1 cellular context compared by ENCODE assay signal in the genomic region with DNA sequence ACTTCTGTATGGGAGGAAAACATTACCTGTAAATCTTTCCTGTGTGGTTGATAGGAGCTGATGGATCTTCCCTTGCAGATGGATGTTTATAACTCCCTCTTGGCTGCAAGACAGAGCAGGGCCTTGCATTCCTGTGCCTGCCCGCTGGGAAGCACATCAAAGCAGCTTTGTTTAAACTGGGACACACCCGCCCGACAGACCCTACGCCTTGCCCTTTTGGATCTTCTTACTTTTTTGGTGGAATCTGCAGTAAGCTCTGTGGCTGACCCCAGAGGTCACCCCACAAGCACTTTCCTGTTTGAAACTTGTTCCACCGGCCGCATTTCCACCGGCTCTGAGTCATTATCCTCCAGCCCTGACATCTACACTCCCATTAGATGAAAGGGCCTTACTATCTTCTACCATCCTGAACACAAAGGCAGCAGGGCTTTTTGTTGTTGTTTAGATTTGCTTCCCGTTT.
TF ChIP-seq lines count a peak whose summit lies in the region.

No MANE protein-coding gene starts in this region.

TF ChIP-seq in HepG2, 621 proteins besides CTCF, POLR2A, EP300 and RAD21 (continued from another document and continues in another):
- TF ChIP-seq, protein P1, sequence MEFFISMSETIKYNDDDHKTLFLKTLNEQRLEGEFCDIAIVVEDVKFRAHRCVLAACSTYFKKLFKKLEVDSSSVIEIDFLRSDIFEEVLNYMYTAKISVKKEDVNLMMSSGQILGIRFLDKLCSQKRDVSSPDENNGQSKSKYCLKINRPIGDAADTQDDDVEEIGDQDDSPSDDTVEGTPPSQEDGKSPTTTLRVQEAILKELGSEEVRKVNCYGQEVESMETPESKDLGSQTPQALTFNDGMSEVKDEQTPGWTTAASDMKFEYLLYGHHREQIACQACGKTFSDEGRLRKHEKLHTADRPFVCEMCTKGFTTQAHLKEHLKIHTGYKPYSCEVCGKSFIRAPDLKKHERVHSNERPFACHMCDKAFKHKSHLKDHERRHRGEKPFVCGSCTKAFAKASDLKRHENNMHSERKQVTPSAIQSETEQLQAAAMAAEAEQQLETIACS (CRISPR knock-in tag; IDR thresholded peaks at IDR 0.05), result no peak
- no peak for TF ChIP-seq HIVEP1 (CRISPR knock-in tag; IDR thresholded peaks at IDR 0.05)
- 0 out of 2 replicates have a peak, but pooled peaks have one; percentile 38 for TF ChIP-seq ZNF501 (CRISPR knock-in tag; IDR thresholded peaks at IDR 0.05)
- no peak for TF ChIP-seq CBX2 (IDR thresholded peaks at IDR 0.05; ENCODE audit: low read depth, low read length)
- TF ChIP-seq CBX2 (CRISPR knock-in tag; IDR thresholded peaks at IDR 0.05; ENCODE audit: low read depth), result no peak
- TF ChIP-seq, protein P2, sequence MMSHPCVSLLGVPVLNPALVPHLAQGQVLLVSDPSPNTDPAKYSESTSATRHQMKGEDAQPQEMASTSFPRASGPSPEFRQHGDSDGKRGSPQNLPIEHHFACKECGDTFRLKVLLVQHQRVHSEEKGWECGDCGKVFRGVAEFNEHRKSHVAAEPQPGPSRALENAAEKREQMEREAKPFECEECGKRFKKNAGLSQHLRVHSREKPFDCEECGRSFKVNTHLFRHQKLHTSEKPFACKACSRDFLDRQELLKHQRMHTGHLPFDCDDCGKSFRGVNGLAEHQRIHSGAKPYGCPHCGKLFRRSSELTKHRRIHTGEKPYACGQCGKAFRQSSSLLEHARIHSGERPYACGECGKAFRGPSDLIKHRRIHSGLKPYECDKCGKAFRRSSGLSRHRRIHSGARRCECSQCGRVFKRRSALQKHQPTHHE (CRISPR knock-in tag; IDR thresholded peaks at IDR 0.05; ENCODE audit: borderline replicate concordance), result no peak
- no peak for TF ChIP-seq TEAD2 (CRISPR knock-in tag; IDR thresholded peaks at IDR 0.05)
- TF ChIP-seq CBX5 (CRISPR knock-in tag; IDR thresholded peaks at IDR 0.05; ENCODE audit: borderline replicate concordance), result peak; percentile 85; the same call in 1 of the 2 replicates
- no peak for TF ChIP-seq MIXL1 (CRISPR knock-in tag; IDR thresholded peaks at IDR 0.05)
- peak; percentile 87 for TF ChIP-seq RXRB (CRISPR knock-in tag; IDR thresholded peaks at IDR 0.05; ENCODE audit: borderline replicate concordance)
- no peak for TF ChIP-seq TSC22D2 (CRISPR knock-in tag; IDR thresholded peaks at IDR 0.05; ENCODE audit: borderline replicate concordance)
- no peak for TF ChIP-seq ZNF263 (CRISPR knock-in tag; IDR thresholded peaks at IDR 0.05)
- no peak for TF ChIP-seq ZIK1 (CRISPR knock-in tag; IDR thresholded peaks at IDR 0.05; ENCODE audit: borderline replicate concordance, low read depth)
- TF ChIP-seq ZNF570 (CRISPR knock-in tag; IDR thresholded peaks at IDR 0.05; ENCODE audit: borderline replicate concordance), result no peak
- TF ChIP-seq HMG20B (CRISPR knock-in tag; conservative IDR thresholded peaks at IDR 0.05), result no peak; the same call in 1 of the 2 replicates
- TF ChIP-seq, protein P3, sequence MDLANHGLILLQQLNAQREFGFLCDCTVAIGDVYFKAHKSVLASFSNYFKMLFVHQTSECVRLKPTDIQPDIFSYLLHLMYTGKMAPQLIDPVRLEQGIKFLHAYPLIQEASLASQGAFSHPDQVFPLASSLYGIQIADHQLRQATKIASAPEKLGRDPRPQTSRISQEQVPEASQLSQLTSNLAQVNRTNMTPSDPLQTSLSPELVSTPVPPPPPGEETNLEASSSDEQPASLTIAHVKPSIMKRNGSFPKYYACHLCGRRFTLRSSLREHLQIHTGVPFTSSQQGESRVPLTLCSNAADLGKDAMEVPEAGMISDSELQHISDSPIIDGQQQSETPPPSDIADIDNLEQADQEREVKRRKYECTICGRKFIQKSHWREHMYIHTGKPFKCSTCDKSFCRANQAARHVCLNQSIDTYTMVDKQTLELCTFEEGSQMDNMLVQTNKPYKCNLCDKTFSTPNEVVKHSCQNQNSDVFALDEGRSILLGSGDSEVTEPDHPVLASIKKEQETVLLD (CRISPR knock-in tag; IDR thresholded peaks at IDR 0.05; ENCODE audit: low read depth), result no peak
- no peak for TF ChIP-seq HOXA5 (CRISPR knock-in tag; IDR thresholded peaks at IDR 0.05)
- TF ChIP-seq MED8 (CRISPR knock-in tag; IDR thresholded peaks at IDR 0.05; ENCODE audit: insufficient replicate concordance), result no peak
- TF ChIP-seq PAX8 (CRISPR knock-in tag; IDR thresholded peaks at IDR 0.05; ENCODE audit: borderline replicate concordance), result no peak
- TF ChIP-seq ZNF878 (CRISPR knock-in tag; IDR thresholded peaks at IDR 0.05), result no peak
- TF ChIP-seq, protein P4, sequence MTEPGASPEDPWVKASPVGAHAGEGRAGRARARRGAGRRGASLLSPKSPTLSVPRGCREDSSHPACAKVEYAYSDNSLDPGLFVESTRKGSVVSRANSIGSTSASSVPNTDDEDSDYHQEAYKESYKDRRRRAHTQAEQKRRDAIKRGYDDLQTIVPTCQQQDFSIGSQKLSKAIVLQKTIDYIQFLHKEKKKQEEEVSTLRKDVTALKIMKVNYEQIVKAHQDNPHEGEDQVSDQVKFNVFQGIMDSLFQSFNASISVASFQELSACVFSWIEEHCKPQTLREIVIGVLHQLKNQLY (CRISPR knock-in tag; IDR thresholded peaks at IDR 0.05), result peak; percentile 44; the same call in 1 of the 2 replicates
- TF ChIP-seq, protein P5, sequence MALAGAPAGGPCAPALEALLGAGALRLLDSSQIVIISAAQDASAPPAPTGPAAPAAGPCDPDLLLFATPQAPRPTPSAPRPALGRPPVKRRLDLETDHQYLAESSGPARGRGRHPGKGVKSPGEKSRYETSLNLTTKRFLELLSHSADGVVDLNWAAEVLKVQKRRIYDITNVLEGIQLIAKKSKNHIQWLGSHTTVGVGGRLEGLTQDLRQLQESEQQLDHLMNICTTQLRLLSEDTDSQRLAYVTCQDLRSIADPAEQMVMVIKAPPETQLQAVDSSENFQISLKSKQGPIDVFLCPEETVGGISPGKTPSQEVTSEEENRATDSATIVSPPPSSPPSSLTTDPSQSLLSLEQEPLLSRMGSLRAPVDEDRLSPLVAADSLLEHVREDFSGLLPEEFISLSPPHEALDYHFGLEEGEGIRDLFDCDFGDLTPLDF (CRISPR knock-in tag; IDR thresholded peaks at IDR 0.05), result no peak
- TF ChIP-seq ZNF678 (CRISPR knock-in tag; IDR thresholded peaks at IDR 0.05), result no peak
- TF ChIP-seq, protein P6, sequence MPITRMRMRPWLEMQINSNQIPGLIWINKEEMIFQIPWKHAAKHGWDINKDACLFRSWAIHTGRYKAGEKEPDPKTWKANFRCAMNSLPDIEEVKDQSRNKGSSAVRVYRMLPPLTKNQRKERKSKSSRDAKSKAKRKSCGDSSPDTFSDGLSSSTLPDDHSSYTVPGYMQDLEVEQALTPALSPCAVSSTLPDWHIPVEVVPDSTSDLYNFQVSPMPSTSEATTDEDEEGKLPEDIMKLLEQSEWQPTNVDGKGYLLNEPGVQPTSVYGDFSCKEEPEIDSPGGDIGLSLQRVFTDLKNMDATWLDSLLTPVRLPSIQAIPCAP (CRISPR knock-in tag; IDR thresholded peaks at IDR 0.05; ENCODE audit: low read depth), result no peak
- TF ChIP-seq, protein P7, sequence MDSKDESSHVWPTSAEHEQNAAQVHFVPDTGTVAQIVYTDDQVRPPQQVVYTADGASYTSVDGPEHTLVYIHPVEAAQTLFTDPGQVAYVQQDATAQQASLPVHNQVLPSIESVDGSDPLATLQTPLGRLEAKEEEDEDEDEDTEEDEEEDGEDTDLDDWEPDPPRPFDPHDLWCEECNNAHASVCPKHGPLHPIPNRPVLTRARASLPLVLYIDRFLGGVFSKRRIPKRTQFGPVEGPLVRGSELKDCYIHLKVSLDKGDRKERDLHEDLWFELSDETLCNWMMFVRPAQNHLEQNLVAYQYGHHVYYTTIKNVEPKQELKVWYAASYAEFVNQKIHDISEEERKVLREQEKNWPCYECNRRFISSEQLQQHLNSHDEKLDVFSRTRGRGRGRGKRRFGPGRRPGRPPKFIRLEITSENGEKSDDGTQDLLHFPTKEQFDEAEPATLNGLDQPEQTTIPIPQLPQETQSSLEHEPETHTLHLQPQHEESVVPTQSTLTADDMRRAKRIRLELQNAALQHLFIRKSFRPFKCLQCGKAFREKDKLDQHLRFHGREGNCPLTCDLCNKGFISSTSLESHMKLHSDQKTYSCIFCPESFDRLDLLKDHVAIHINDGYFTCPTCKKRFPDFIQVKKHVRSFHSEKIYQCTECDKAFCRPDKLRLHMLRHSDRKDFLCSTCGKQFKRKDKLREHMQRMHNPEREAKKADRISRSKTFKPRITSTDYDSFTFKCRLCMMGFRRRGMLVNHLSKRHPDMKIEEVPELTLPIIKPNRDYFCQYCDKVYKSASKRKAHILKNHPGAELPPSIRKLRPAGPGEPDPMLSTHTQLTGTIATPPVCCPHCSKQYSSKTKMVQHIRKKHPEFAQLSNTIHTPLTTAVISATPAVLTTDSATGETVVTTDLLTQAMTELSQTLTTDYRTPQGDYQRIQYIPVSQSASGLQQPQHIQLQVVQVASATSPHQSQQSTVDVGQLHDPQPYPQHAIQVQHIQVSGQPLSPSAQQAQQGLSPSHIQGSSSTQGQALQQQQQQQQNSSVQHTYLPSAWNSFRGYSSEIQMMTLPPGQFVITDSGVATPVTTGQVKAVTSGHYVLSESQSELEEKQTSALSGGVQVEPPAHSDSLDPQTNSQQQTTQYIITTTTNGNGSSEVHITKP (CRISPR knock-in tag; IDR thresholded peaks at IDR 0.05; ENCODE audit: low read depth), result no peak
- no peak for TF ChIP-seq ZNF367 (CRISPR knock-in tag; IDR thresholded peaks at IDR 0.05; ENCODE audit: borderline replicate concordance)
- TF ChIP-seq TOPORS (CRISPR knock-in tag; IDR thresholded peaks at IDR 0.05), result no peak
- TF ChIP-seq, protein P8, sequence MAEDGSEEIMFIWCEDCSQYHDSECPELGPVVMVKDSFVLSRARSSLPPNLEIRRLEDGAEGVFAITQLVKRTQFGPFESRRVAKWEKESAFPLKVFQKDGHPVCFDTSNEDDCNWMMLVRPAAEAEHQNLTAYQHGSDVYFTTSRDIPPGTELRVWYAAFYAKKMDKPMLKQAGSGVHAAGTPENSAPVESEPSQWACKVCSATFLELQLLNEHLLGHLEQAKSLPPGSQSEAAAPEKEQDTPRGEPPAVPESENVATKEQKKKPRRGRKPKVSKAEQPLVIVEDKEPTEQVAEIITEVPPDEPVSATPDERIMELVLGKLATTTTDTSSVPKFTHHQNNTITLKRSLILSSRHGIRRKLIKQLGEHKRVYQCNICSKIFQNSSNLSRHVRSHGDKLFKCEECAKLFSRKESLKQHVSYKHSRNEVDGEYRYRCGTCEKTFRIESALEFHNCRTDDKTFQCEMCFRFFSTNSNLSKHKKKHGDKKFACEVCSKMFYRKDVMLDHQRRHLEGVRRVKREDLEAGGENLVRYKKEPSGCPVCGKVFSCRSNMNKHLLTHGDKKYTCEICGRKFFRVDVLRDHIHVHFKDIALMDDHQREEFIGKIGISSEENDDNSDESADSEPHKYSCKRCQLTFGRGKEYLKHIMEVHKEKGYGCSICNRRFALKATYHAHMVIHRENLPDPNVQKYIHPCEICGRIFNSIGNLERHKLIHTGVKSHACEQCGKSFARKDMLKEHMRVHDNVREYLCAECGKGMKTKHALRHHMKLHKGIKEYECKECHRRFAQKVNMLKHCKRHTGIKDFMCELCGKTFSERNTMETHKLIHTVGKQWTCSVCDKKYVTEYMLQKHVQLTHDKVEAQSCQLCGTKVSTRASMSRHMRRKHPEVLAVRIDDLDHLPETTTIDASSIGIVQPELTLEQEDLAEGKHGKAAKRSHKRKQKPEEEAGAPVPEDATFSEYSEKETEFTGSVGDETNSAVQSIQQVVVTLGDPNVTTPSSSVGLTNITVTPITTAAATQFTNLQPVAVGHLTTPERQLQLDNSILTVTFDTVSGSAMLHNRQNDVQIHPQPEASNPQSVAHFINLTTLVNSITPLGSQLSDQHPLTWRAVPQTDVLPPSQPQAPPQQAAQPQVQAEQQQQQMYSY (CRISPR knock-in tag; IDR thresholded peaks at IDR 0.05), result no peak
- TF ChIP-seq, protein P9, sequence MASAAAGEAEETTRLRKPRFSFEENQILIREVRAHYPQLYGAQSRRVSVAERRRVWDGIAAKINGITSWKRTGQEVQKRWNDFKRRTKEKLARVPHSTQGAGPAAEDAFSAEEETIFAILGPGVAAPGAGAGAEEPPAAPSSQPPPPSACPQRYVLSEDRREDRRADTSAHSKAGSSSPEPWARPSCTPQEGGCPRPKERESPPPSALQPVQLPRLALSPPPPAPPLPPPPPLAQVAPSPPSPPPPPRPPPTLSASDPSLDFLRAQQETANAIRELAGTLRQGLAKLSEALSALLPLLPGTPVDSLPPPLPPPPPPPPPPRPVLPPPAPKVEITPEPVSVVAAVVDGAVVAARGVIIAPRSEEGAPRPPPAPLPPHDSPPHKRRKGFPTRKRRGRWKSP (CRISPR knock-in tag; IDR thresholded peaks at IDR 0.05), result no peak
- peak; percentile 72 for TF ChIP-seq KDM6A (CRISPR knock-in tag; IDR thresholded peaks at IDR 0.05; ENCODE audit: low read depth)
- no peak for TF ChIP-seq PAWR (CRISPR knock-in tag; IDR thresholded peaks at IDR 0.05; ENCODE audit: borderline replicate concordance)
- peak; percentile 94 for TF ChIP-seq ISL2 (CRISPR knock-in tag; IDR thresholded peaks at IDR 0.05)
- no peak for TF ChIP-seq ZNF180 (CRISPR knock-in tag; IDR thresholded peaks at IDR 0.05; ENCODE audit: borderline replicate concordance, low read depth)
- no peak for TF ChIP-seq ZNF446 (CRISPR knock-in tag; IDR thresholded peaks at IDR 0.05)
- TF ChIP-seq GZF1 (CRISPR knock-in tag; IDR thresholded peaks at IDR 0.05), result 0 out of 2 replicates have a peak, but pooled peaks have one; percentile 48
- TF ChIP-seq, protein P10, sequence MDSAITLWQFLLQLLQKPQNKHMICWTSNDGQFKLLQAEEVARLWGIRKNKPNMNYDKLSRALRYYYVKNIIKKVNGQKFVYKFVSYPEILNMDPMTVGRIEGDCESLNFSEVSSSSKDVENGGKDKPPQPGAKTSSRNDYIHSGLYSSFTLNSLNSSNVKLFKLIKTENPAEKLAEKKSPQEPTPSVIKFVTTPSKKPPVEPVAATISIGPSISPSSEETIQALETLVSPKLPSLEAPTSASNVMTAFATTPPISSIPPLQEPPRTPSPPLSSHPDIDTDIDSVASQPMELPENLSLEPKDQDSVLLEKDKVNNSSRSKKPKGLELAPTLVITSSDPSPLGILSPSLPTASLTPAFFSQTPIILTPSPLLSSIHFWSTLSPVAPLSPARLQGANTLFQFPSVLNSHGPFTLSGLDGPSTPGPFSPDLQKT (CRISPR knock-in tag; IDR thresholded peaks at IDR 0.05; ENCODE audit: borderline replicate concordance), result no peak
- TF ChIP-seq ZNF451 (CRISPR knock-in tag; IDR thresholded peaks at IDR 0.05), result no peak
- TF ChIP-seq ZNF589 (CRISPR knock-in tag; conservative IDR thresholded peaks at IDR 0.05), result no peak
- TF ChIP-seq TP53 (CRISPR knock-in tag; conservative IDR thresholded peaks at IDR 0.05), result no peak
